25 cellular contexts compared by ENCODE assay signal in the genomic region with DNA sequence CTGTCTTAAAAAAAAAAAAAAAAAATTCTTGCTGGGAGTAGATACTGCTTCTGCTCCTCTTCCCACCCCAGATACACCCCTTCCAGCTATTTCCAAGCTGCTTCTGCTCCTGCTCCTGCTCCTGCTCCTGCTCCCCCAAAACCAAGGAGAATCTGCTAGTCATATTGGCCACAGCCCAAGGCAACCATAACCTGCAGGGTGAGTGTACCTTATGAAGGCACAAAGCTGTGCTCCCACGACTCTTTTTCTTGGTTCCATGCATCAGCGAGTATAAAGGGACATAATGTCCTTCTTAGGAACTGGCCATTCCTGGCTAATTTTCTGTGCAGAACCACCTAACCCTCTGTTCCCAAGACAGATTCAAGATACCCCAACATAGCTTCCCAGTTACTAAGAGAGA.
DNase-seq lines count a peak whose midpoint lies in the region; ATAC-seq, FAIRE-seq and TF ChIP-seq lines count a peak whose summit lies in the region.
"Had no signal": no experiment of that assay in that cellular context is flagged by ENCODE, and none has a peak within 500 bp of the region (broad histone marks: within the 10 kb centered on the region; RNA-seq: fewer than 3 reads in every experiment).

No MANE protein-coding gene starts in this region.

- H3K27ac ChIP-seq in gastroesophageal sphincter = no peak overlapping the region
- H3K27ac ChIP-seq: 22Rv1, BLaER1 had no signal

- FAIRE-seq in frontal cortex (lab: Jason Lieb, UNC) = no peak
- FAIRE-seq: G401.6, GM12892, GM18507 had no signal

- no peaks in the 10 kb centered on the region for H3K9me3 ChIP-seq in gastroesophageal sphincter
- H3K9me3 ChIP-seq: BLaER1, MG63 had no signal

- TF ChIP-seq EP300 in gastroesophageal sphincter (IDR thresholded peaks at IDR 0.05) = no peak

- no peaks in the 10 kb centered on the region for H3K27me3 Mint-ChIP-seq in activated CD4-positive, alpha-beta T cell treated with anti-CD3 and anti-CD28 coated beads, Interleukin-2, amount 10 ng/mL, durations not matched to agents 24 days and 14 days
- no peaks in the 10 kb centered on the region for H3K27me3 Mint-ChIP-seq in activated T-helper 1 cell treated with anti-CD3 and anti-CD28 coated beads, Interleukin-12 subunit alpha, Interleukin-12 subunit beta, Interleukin-2, Interleukin-4 antibody, amounts not matched to agents 30 ng/mL and 10 ng/mL and 1 ng/mL, durations not matched to agents 14 hours and 24 hours and 36 hours (ENCODE audit: insufficient read depth)
- H3K27me3 Mint-ChIP-seq in neural crest cell (ENCODE audit: low read depth) = no peaks in the 10 kb centered on the region
- H3K27me3 Mint-ChIP-seq: CD8-positive, alpha-beta memory T cell had no signal

- DNase-seq in activated CD4-positive, alpha-beta T cell treated with anti-CD3 and anti-CD28 coated beads, Interleukin-2, amount 10 ng/mL, durations not matched to agents 24 days and 14 days = peak; percentile 44
- no peak for DNase-seq in activated CD4-positive, alpha-beta T cell treated with anti-CD3 and anti-CD28 coated beads for 1 hour
- no peak for DNase-seq in activated T-helper 1 cell treated with anti-CD3 and anti-CD28 coated beads, Interleukin-12 subunit alpha, Interleukin-12 subunit beta, Interleukin-2, Interleukin-4 antibody, amounts not matched to agents 30 ng/mL and 10 ng/mL and 1 ng/mL, durations not matched to agents 14 hours and 24 hours and 36 hours (ENCODE audit: low spot score)
- DNase-seq in neural crest cell (ENCODE audit: low read depth, low spot score) = no peak
- no peak for DNase-seq in posterior cingulate gyrus
- DNase-seq in kidney tubule cell (ENCODE audit: low spot score) = no peak
- no peak for DNase-seq in frontal cortex (ENCODE audit: low spot score in 2 of 2)
- DNase-seq: ACHN; Calu3; CD8-positive, alpha-beta memory T cell; DMS153; GOT3; MG63; NCI-H1417; NCI-H1694 treated with DMSO at 0.1 percent for 48 hours; NCI-H2081 treated with DMSO at 0.1 percent for 48 hours; NCI-H2171 treated with DMSO at 0.1 percent for 48 hours; NCI-H524 treated with DMSO at 0.1 percent for 48 hours; Right ventricle myocardium superior had no signal

- no peak overlapping the region for H3K27ac Mint-ChIP-seq in activated CD4-positive, alpha-beta T cell treated with anti-CD3 and anti-CD28 coated beads, Interleukin-2, amount 10 ng/mL, durations not matched to agents 24 days and 14 days
- H3K27ac Mint-ChIP-seq in activated T-helper 1 cell treated with anti-CD3 and anti-CD28 coated beads, Interleukin-12 subunit alpha, Interleukin-12 subunit beta, Interleukin-2, Interleukin-4 antibody, amounts not matched to agents 30 ng/mL and 10 ng/mL and 1 ng/mL, durations not matched to agents 14 hours and 24 hours and 36 hours = peak overlapping the region; percentile 53
- peak overlapping the region; percentile 63 for H3K27ac Mint-ChIP-seq in neural crest cell (ENCODE audit: unreplicated experiment)

- H3K9me3 Mint-ChIP-seq in activated CD4-positive, alpha-beta T cell treated with anti-CD3 and anti-CD28 coated beads, Interleukin-2, amount 10 ng/mL, durations not matched to agents 24 days and 14 days = no peaks in the 10 kb centered on the region
- no peaks in the 10 kb centered on the region for H3K9me3 Mint-ChIP-seq in activated T-helper 1 cell treated with anti-CD3 and anti-CD28 coated beads, Interleukin-12 subunit alpha, Interleukin-12 subunit beta, Interleukin-2, Interleukin-4 antibody, amounts not matched to agents 30 ng/mL and 10 ng/mL and 1 ng/mL, durations not matched to agents 14 hours and 24 hours and 36 hours
- no peaks in the 10 kb centered on the region for H3K9me3 Mint-ChIP-seq in neural crest cell
- H3K9me3 Mint-ChIP-seq: CD8-positive, alpha-beta memory T cell had no signal

- TF ChIP-seq POLR2A in gastroesophageal sphincter (IDR thresholded peaks at IDR 0.05) = no peak

- H3K27me3 ChIP-seq in gastroesophageal sphincter = no peaks in the 10 kb centered on the region
- H3K27me3 ChIP-seq: BLaER1, MG63 had no signal

- no peak for ATAC-seq in gastroesophageal sphincter

- no peak overlapping the region for H3K4me3 Mint-ChIP-seq in activated CD4-positive, alpha-beta T cell treated with anti-CD3 and anti-CD28 coated beads, Interleukin-2, amount 10 ng/mL, durations not matched to agents 24 days and 14 days
- H3K4me3 Mint-ChIP-seq in activated T-helper 1 cell treated with anti-CD3 and anti-CD28 coated beads, Interleukin-12 subunit alpha, Interleukin-12 subunit beta, Interleukin-2, Interleukin-4 antibody, amounts not matched to agents 30 ng/mL and 10 ng/mL and 1 ng/mL, durations not matched to agents 14 hours and 24 hours and 36 hours = no peak overlapping the region
- no peak overlapping the region for H3K4me3 Mint-ChIP-seq in neural crest cell
- H3K4me3 Mint-ChIP-seq: CD8-positive, alpha-beta memory T cell had no signal

- 77 to 95% methylated on average over 2 of the region's 2 CpGs for WGBS in gastroesophageal sphincter (ENCODE audit: low coverage in 1 of 2), 2 donors

- H3K4me1 Mint-ChIP-seq in activated CD4-positive, alpha-beta T cell treated with anti-CD3 and anti-CD28 coated beads, Interleukin-2, amount 10 ng/mL, durations not matched to agents 24 days and 14 days = peaks cover 12% of the 10 kb centered on the region
- peaks cover 66% of the 10 kb centered on the region for H3K4me1 Mint-ChIP-seq in activated T-helper 1 cell treated with anti-CD3 and anti-CD28 coated beads, Interleukin-12 subunit alpha, Interleukin-12 subunit beta, Interleukin-2, Interleukin-4 antibody, amounts not matched to agents 30 ng/mL and 10 ng/mL and 1 ng/mL, durations not matched to agents 14 hours and 24 hours and 36 hours (ENCODE audit: low read depth)
- peaks cover 4% of the 10 kb centered on the region for H3K4me1 Mint-ChIP-seq in neural crest cell

- intact Hi-C loops in activated CD4-positive, alpha-beta T cell treated with anti-CD3 and anti-CD28 coated beads, Interleukin-2, amount 10 ng/mL, durations not matched to agents 24 days and 14 days (cut with micrococcal nuclease) = loop anchor here (5.0 to 10.0 kb wide), 2 partner anchors 119 to 444 kb away; no protein-coding TSS in a partner anchor
- intact Hi-C loops in activated T-helper 1 cell treated with anti-CD3 and anti-CD28 coated beads, Interleukin-12 subunit alpha, Interleukin-12 subunit beta, Interleukin-2, Interleukin-4 antibody, amounts not matched to agents 30 ng/mL and 10 ng/mL and 1 ng/mL, durations not matched to agents 14 hours and 24 hours and 36 hours (cut with micrococcal nuclease) = loop anchor here (5.0 to 10.0 kb wide), 2 partner anchors 84 to 414 kb away; no protein-coding TSS in a partner anchor
- intact Hi-C loops in posterior cingulate gyrus (cut with DNase I) = loop anchor here (10.0 kb wide), 2 partner anchors 444 to 544 kb away; no protein-coding TSS in a partner anchor

- TF ChIP-seq CTCF in neural crest cell (conservative IDR thresholded peaks at IDR 0.05) = no peak
- no peak for TF ChIP-seq CTCF in gastroesophageal sphincter (IDR thresholded peaks at IDR 0.05)

- H3K4me1 ChIP-seq in gastroesophageal sphincter = no peaks in the 10 kb centered on the region

- no peaks in the 10 kb centered on the region for H3K36me3 ChIP-seq in gastroesophageal sphincter
- H3K36me3 ChIP-seq: BLaER1, MG63 had no signal

- H3K4me3 ChIP-seq in gastroesophageal sphincter = no peak overlapping the region
- H3K4me3 ChIP-seq: BLaER1, MG63 had no signal

- peaks cover 2% of the 10 kb centered on the region for H3K36me3 Mint-ChIP-seq in activated CD4-positive, alpha-beta T cell treated with anti-CD3 and anti-CD28 coated beads, Interleukin-2, amount 10 ng/mL, durations not matched to agents 24 days and 14 days (ENCODE audit: low read depth)
- peaks cover 3% of the 10 kb centered on the region for H3K36me3 Mint-ChIP-seq in activated T-helper 1 cell treated with anti-CD3 and anti-CD28 coated beads, Interleukin-12 subunit alpha, Interleukin-12 subunit beta, Interleukin-2, Interleukin-4 antibody, amounts not matched to agents 30 ng/mL and 10 ng/mL and 1 ng/mL, durations not matched to agents 14 hours and 24 hours and 36 hours (ENCODE audit: low read depth)
- no peaks in the 10 kb centered on the region for H3K36me3 Mint-ChIP-seq in neural crest cell (ENCODE audit: low read depth)
- H3K36me3 Mint-ChIP-seq: CD8-positive, alpha-beta memory T cell had no signal
